11 cellular contexts compared by ENCODE assay signal in the genomic region with DNA sequence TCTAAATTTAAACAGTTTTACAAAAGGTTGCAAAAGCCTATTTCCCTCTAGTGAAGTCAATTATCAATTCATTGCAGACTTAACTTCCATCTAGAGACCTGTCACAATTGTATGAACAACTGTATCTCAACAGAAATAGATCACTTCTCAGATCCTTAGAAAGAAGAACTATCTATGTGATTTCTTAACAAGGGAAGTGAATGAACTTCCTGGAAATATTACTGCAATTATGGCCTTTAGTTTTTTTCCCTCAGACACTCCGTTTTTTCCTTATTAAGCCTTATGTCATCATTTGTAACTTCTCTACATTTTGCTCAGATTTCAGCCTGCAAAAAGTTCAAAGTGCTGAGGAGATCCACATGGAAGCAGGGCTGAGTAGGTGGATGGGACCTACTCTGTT.
DNase-seq lines count a peak whose midpoint lies in the region; ATAC-seq, FAIRE-seq and TF ChIP-seq lines count a peak whose summit lies in the region.
"Had no signal": no experiment of that assay in that cellular context is flagged by ENCODE, and none has a peak within 500 bp of the region (broad histone marks: within the 10 kb centered on the region; RNA-seq: fewer than 3 reads in every experiment).

No MANE protein-coding gene starts in this region.

- H3K36me3 ChIP-seq in CD4-positive, alpha-beta memory T cell (ENCODE audit: insufficient read depth, low read length) = no peaks in the 10 kb centered on the region

- ATAC-seq in left colon (no peak), GM19351 (IDR thresholded peaks at IDR 0.05; ENCODE audit: unreplicated experiment) (no peak)

- no peaks in the 10 kb centered on the region for H3K27me3 Mint-ChIP-seq in CD4-positive, alpha-beta memory T cell
- H3K27me3 Mint-ChIP-seq in brain = no peaks in the 10 kb centered on the region
- H3K27me3 Mint-ChIP-seq in nephron progenitor cell (ENCODE audit: low read depth, poor library complexity) = peaks cover 3% of the 10 kb centered on the region

- peaks cover 0 to 18% of the 10 kb centered on the region in 2 donors for H3K36me3 Mint-ChIP-seq in CD4-positive, alpha-beta memory T cell
- H3K36me3 Mint-ChIP-seq in brain = peaks cover 20% of the 10 kb centered on the region
- H3K36me3 Mint-ChIP-seq in nephron progenitor cell (ENCODE audit: low read depth) = peaks cover 15% of the 10 kb centered on the region

- peak overlapping the region; percentile 18 to 95 (median 90) for H3K27ac Mint-ChIP-seq in CD4-positive, alpha-beta memory T cell
- H3K27ac Mint-ChIP-seq in brain = peak overlapping the region in 3 of 5 experiments; percentile 79 to 98 (median 95)
- H3K27ac Mint-ChIP-seq in nephron progenitor cell = peak overlapping the region; percentile 97

- H3K9me3 Mint-ChIP-seq in CD4-positive, alpha-beta memory T cell = no peaks in the 10 kb centered on the region
- H3K9me3 Mint-ChIP-seq in brain (peaks cover 0 to 2% (median 0%) of the 10 kb centered on the region in 5 experiments), nephron progenitor cell (no peaks in the 10 kb centered on the region)

- no peak for TF ChIP-seq CTCF in brain (conservative IDR thresholded peaks at IDR 0.05)
- TF ChIP-seq CTCF in nephron progenitor cell (IDR thresholded peaks at IDR 0.05) = no peak

- POLR2A ChIA-PET in CD4-positive, alpha-beta memory T cell (lab: Charles Lee; ENCODE audit: partially characterized antibody) = no interaction called here

- no peak overlapping the region for H3K4me3 ChIP-seq in CD4-positive, alpha-beta memory T cell (ENCODE audit: low read length in 2 of 2)

- peaks cover 61% of the 10 kb centered on the region for H3K4me1 ChIP-seq in CD4-positive, alpha-beta memory T cell (ENCODE audit: insufficient read depth, low read length)

- FAIRE-seq in RCC 7860 (lab: Jason Lieb, UNC) = no peak

- peaks cover 25 to 59% (median 33%) of the 10 kb centered on the region in 4 donors for H3K4me1 Mint-ChIP-seq in CD4-positive, alpha-beta memory T cell
- H3K4me1 Mint-ChIP-seq in brain (peaks cover 27% of the 10 kb centered on the region), nephron progenitor cell (peaks cover 7% of the 10 kb centered on the region)

- CTCF ChIA-PET in CD4-positive, alpha-beta memory T cell (lab: Charles Lee; ENCODE audit: partially characterized antibody) = interaction anchor here (0.5 to 1.6 kb wide), 2 partner anchors 200 to 378 kb away, joined by 3 to 6 read pairs; no protein-coding TSS in a partner anchor

- DNase-seq in CD4-positive, alpha-beta memory T cell = no peak
- DNase-seq in MV-4-11 (lab: John Stamatoyannopoulos, UW) = peak; percentile 81
- DNase-seq in nephron progenitor cell = no peak
- no peak for DNase-seq in NCI-H1417 (lab: John Stamatoyannopoulos, UW)
- DNase-seq in left colon = no peak
- no peak for DNase-seq in RCC 7860 (ENCODE audit: low spot score)
- DNase-seq: activated gamma-delta T cell treated with Interleukin-2 at 50 U/mL for 16 hours; NCI-H2029 treated with DMSO at 0.1 percent for 48 hours; stimulated activated CD4-positive, alpha-beta T cell treated with anti-CD3 and anti-CD28 coated beads, Interleukin-2, amount 100 ng/mL, for 48 hours had no signal

- peak overlapping the region in 7 of 8 donors; percentile 11 to 78 (median 58) for H3K4me3 Mint-ChIP-seq in CD4-positive, alpha-beta memory T cell
- H3K4me3 Mint-ChIP-seq in brain = peak overlapping the region in 1 of 5 experiments; percentile 70
- no peak overlapping the region for H3K4me3 Mint-ChIP-seq in nephron progenitor cell

- intact Hi-C loops in CD4-positive, alpha-beta memory T cell (cut with micrococcal nuclease) = loop anchor here (5.0 to 10.0 kb wide), 2 partner anchors 176 to 238 kb away; no protein-coding TSS in a partner anchor
- intact Hi-C loops in left colon (cut with DNase I, micrococcal nuclease) = no loop called here

- H3K27ac ChIP-seq in CD4-positive, alpha-beta memory T cell (ENCODE audit: low read depth, low read length) = no peak overlapping the region

- no peaks in the 10 kb centered on the region for H3K27me3 ChIP-seq in CD4-positive, alpha-beta memory T cell (ENCODE audit: insufficient read depth, low read length)

- no peaks in the 10 kb centered on the region for H3K9me3 ChIP-seq in CD4-positive, alpha-beta memory T cell (ENCODE audit: control insufficient read depth in 1 of 2, low read length in 2 of 2)
